ENCODE assay signal across 20 cellular contexts in genomic region chr15:27454281-27455060, GRCh38.
A peak's percentile ranks its signal among the peaks of the same experiment; 100 is the strongest.
DNase-seq lines count a peak whose midpoint lies in the region; TF ChIP-seq lines count a peak whose summit lies in the region.
"Had no signal": no experiment of that assay in that cellular context is flagged by ENCODE, and none has a peak within 500 bp of the region (broad histone marks: within the 10 kb centered on the region; RNA-seq: fewer than 3 reads in every experiment).

No MANE protein-coding gene starts in this region.

- intact Hi-C loops in adrenal gland (cut with DNase I): no loop called here

- DNase-seq in ELR (ENCODE audit: low read depth) (peak; percentile 0), RKO (ENCODE audit: low spot score) (peak; percentile 66), epithelial cell of proximal tubule (ENCODE audit: low read depth) (peak; percentile 20), renal cortical epithelial cell (ENCODE audit: low read depth) (peak; percentile 9), adrenal gland (no peak), GM10266 (ENCODE audit: extremely low spot score) (no peak)
- DNase-seq in activated CD4-positive, alpha-beta T cell treated with anti-CD3 and anti-CD28 coated beads, Interleukin-2, amount 50 U/mL, for 1 hour: no peak
- no peak for DNase-seq in effector CD8-positive, alpha-beta T cell (lab: John Stamatoyannopoulos, UW)
- DNase-seq: activated CD8-positive, alpha-beta memory T cell treated with anti-CD3 and anti-CD28 coated beads for 24 hours; EL; immature natural killer cell; NCI-H1105; NCI-H2171 treated with DMSO at 0.1 percent for 48 hours; stimulated activated naive CD4-positive, alpha-beta T cell; WERI-Rb-1 had no signal

- no peaks in the 10 kb centered on the region for H3K27me3 ChIP-seq in adrenal gland
- H3K27me3 ChIP-seq: BLaER1 treated with 17β-estradiol and CSF1 and Interleukin-3, amounts not matched to agents 10 nM and 100 nM; neutrophil had no signal

- no peak overlapping the region for H3K27ac ChIP-seq in adrenal gland
- H3K27ac ChIP-seq: BLaER1 treated with 17β-estradiol and CSF1 and Interleukin-3, amounts not matched to agents 10 nM and 100 nM; neutrophil; skin epidermis; WERI-Rb-1 had no signal

- no peaks in the 10 kb centered on the region for H3K4me1 ChIP-seq in adrenal gland (replicated peaks in 1 of 2)
- H3K4me1 ChIP-seq: HAP-1 had no signal

- H3K36me3 ChIP-seq in adrenal gland (replicated peaks in 1 of 2): no peaks in the 10 kb centered on the region
- H3K36me3 ChIP-seq: BLaER1 treated with 17β-estradiol and CSF1 and Interleukin-3, amounts not matched to agents 10 nM and 100 nM; HAP-1; neutrophil; WERI-Rb-1 had no signal

- H3K4me3 ChIP-seq in epithelial cell of proximal tubule (ENCODE audit: low read depth, low read length) (no peak overlapping the region), adrenal gland (no peak overlapping the region)
- H3K4me3 ChIP-seq: BLaER1 treated with 17β-estradiol and CSF1 and Interleukin-3, amounts not matched to agents 10 nM and 100 nM; GM12878; HAP-1; skin epidermis had no signal

- TF ChIP-seq CTCF in epithelial cell of proximal tubule (conservative IDR thresholded peaks at IDR 0.05; ENCODE audit: low read depth, low read length): no peak
- TF ChIP-seq CTCF in adrenal gland (IDR thresholded peaks at IDR 0.05): no peak
- TF ChIP-seq CTCF in GM10266 (IDR thresholded peaks at IDR 0.05; ENCODE audit: control insufficient read depth, insufficient read depth, low read depth, missing control alignments): no peak

- H3K9me3 ChIP-seq in adrenal gland (replicated peaks in 1 of 3): no peaks in the 10 kb centered on the region
- H3K9me3 ChIP-seq: BLaER1 treated with 17β-estradiol and CSF1 and Interleukin-3, amounts not matched to agents 10 nM and 100 nM; neutrophil had no signal

- TF ChIP-seq POLR2A in adrenal gland (IDR thresholded peaks at IDR 0.05): no peak

- 61 to 65% (median 63%) methylated on average over 13 of the region's 13 CpGs for WGBS in adrenal gland, 4 donors

Comparison
In these comparisons a context has a peak if more than half of its experiments do, and no peak if none do; other contexts are left out.
1. DNase-seq: peak in ELR (single experiment), RKO (single experiment), epithelial cell of proximal tubule (single experiment) and renal cortical epithelial cell (single experiment); none in activated CD4-positive, alpha-beta T cell treated with anti-CD3 and anti-CD28 coated beads, Interleukin-2, amount 50 U/mL, for 1 hour (single experiment), adrenal gland (0 of 7), GM10266 (single experiment) and effector CD8-positive, alpha-beta T cell (single experiment).